18 cellular contexts compared by ENCODE assay signal in genomic region chr21:28100366-28100765, GRCh38.
A peak's percentile ranks its signal among the peaks of the same experiment; 100 is the strongest.
DNase-seq lines count a peak whose midpoint lies in the region; ATAC-seq, FAIRE-seq and TF ChIP-seq lines count a peak whose summit lies in the region.
"Had no signal": no experiment of that assay in that cellular context is flagged by ENCODE, and none has a peak within 500 bp of the region (broad histone marks: within the 10 kb centered on the region; RNA-seq: fewer than 3 reads in every experiment).

No MANE protein-coding gene starts in this region.

- peak overlapping the region; percentile 16 for H3K4me2 ChIP-seq in smooth muscle cell
- H3K4me2 ChIP-seq: KMS-11, SK-N-SH had no signal

- H3K36me3 ChIP-seq in smooth muscle cell (ENCODE audit: low read depth) = no peaks in the 10 kb centered on the region

- no peaks in the 10 kb centered on the region for H4K20me1 ChIP-seq in smooth muscle cell (ENCODE audit: low read depth)

- no peaks in the 10 kb centered on the region for H3K4me1 ChIP-seq in smooth muscle cell (ENCODE audit: low read depth)

- 48% methylated on average over 5 of the region's 5 CpGs for WGBS in smooth muscle cell (ENCODE audit: low lambda C conversion rate)

- H3K36me3 Mint-ChIP-seq in nephron (ENCODE audit: low read depth) = no peaks in the 10 kb centered on the region

- ATAC-seq in HG03097 (IDR thresholded peaks at IDR 0.05; ENCODE audit: low FRiP score, unreplicated experiment) (no peak), HG03565 (IDR thresholded peaks at IDR 0.05; ENCODE audit: unreplicated experiment) (no peak)

- no peaks in the 10 kb centered on the region for H3K27me3 ChIP-seq in smooth muscle cell (ENCODE audit: low read depth)

- no peak overlapping the region for H3K27ac ChIP-seq in smooth muscle cell (ENCODE audit: low read depth)
- H3K27ac ChIP-seq: KMS-11 had no signal

- no peak overlapping the region for H3K4me3 Mint-ChIP-seq in nephron

- no peaks in the 10 kb centered on the region for H3K9me3 Mint-ChIP-seq in nephron

- DNase-seq in H54 (ENCODE audit: insufficient read length, low spot score) = no peak
- DNase-seq in NCI-H526 treated with DMSO at 0.1 percent for 48 hours (lab: John Stamatoyannopoulos, UW) = peak; percentile 80
- DNase-seq in smooth muscle cell (lab: John Stamatoyannopoulos, UW; ENCODE audit: unreplicated experiment) = no peak
- no peak for DNase-seq in T-helper 2 cell
- DNase-seq: AML-193, COR-L47, DMS 273 treated with DMSO at 0.1 percent for 48 hours, DND-41, NCI-H1417, NCI-H187, NCI-H2171, OCI-M1, SHP77, SK-N-SH had no signal

- no peak overlapping the region for H3K9ac ChIP-seq in smooth muscle cell (ENCODE audit: low read depth)
- H3K9ac ChIP-seq: KMS-11, SK-N-SH had no signal

- no peaks in the 10 kb centered on the region for H3K79me2 ChIP-seq in smooth muscle cell (ENCODE audit: low read depth)

- no peak for TF ChIP-seq POLR2A in H54 (IDR thresholded peaks at IDR 0.05; ENCODE audit: low read depth, low read length)

- no peaks in the 10 kb centered on the region for H3F3A ChIP-seq in smooth muscle cell (ENCODE audit: low read depth)

- TF ChIP-seq CTCF in nephron (IDR thresholded peaks at IDR 0.05; ENCODE audit: unreplicated experiment in 3 of 3) (no peak), smooth muscle cell (IDR thresholded peaks at IDR 0.05; ENCODE audit: borderline replicate concordance, insufficient read depth, poor library complexity, severe bottlenecking) (no peak)

- H3K27ac Mint-ChIP-seq in nephron = peak overlapping the region; percentile 49 to 93 (median 77)

- H2AFZ ChIP-seq in smooth muscle cell (ENCODE audit: low read depth) = peak overlapping the region; percentile 46

- H3K4me3 ChIP-seq in smooth muscle cell = no peak overlapping the region

- peak; percentile 23 for FAIRE-seq in H54 (lab: Jason Lieb, UNC)

- H3K9me3 ChIP-seq in smooth muscle cell (replicated peaks; ENCODE audit: low read depth) = no peaks in the 10 kb centered on the region
- H3K9me3 ChIP-seq: SK-N-SH had no signal

- no peaks in the 10 kb centered on the region for H3K27me3 Mint-ChIP-seq in nephron (ENCODE audit: low read depth)

- peaks cover 51% of the 10 kb centered on the region for H3K4me1 Mint-ChIP-seq in nephron
